ENCODE assay signal across 23 cellular contexts in the genomic region with DNA sequence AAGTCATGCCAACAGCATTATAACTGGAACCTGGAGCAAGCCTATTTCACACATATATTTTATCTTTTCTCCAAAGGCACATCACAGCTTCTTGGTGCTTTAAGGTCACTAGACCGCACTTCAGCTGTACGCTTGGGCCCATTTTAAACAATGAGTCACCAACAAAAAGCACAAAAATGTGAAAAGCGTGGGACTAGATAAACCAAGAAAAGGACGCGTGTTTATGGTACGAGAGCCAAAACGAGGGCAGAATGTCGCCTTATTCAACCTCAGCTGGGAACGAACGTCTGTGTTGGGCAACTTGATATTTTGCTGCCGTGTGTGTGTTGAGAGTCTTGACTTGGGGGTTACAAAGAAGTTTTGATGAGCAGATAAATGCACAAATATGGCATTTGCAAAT. TPM values are rescaled to one million over a fixed set of nuclear protein-coding genes. Genes with fewer than 3 reads are reported as not detected.
A peak's percentile ranks its signal among the peaks of the same experiment; 100 is the strongest.
DNase-seq lines count a peak whose midpoint lies in the region; ATAC-seq, FAIRE-seq and TF ChIP-seq lines count a peak whose summit lies in the region.
"Had no signal": no experiment of that assay in that cellular context is flagged by ENCODE, and none has a peak within 500 bp of the region (broad histone marks: within the 10 kb centered on the region; RNA-seq: fewer than 3 reads in every experiment).

No MANE protein-coding gene starts in this region.

- H3K9me3 ChIP-seq in K562 (replicated peaks; ENCODE audit: control insufficient read depth, insufficient read depth, low read depth, low read length) (no peaks in the 10 kb centered on the region), trophoblast cell (ENCODE audit: insufficient read depth, low read depth, low read length) (no peaks in the 10 kb centered on the region)
- H3K9me3 ChIP-seq: psoas muscle had no signal

- H2BK120ac ChIP-seq in trophoblast cell (ENCODE audit: insufficient read depth, low read length, poor library complexity): no peak overlapping the region

- no peak overlapping the region for H4K8ac ChIP-seq in trophoblast cell (ENCODE audit: low read depth, low read length)

- H3K27me3 ChIP-seq in K562 (ENCODE audit: control insufficient read depth in 2 of 2, insufficient read depth in 2 of 2, low read length in 2 of 2) (no peaks in the 10 kb centered on the region), trophoblast cell (ENCODE audit: insufficient read depth, low read length) (no peaks in the 10 kb centered on the region)

- POLR2A ChIA-PET in K562 (lab: Yijun Ruan, JAX): interaction anchor here (0.6 to 0.9 kb wide), 2 partner anchors 18 to 241 kb away, joined by 3 to 5 read pairs; no protein-coding TSS in a partner anchor

- WGBS in K562 (ENCODE audit: insufficient coverage, low coverage, missing lambda C conversion rate): 44% methylated on average over 11 of the region's 11 CpGs
- WGBS in trophoblast cell (ENCODE audit: extremely low coverage, insufficient coverage, insufficient read length): no CpG with 5 or more reads among the region's 11 CpGs

- H3K9ac ChIP-seq in K562 (ENCODE audit: insufficient read depth in 1 of 2, low read depth in 2 of 2, low read length in 2 of 2): no peak overlapping the region
- H3K9ac ChIP-seq in trophoblast cell (ENCODE audit: low read length): no peak overlapping the region

- H4K91ac ChIP-seq in trophoblast cell (ENCODE audit: low read depth, low read length): no peak overlapping the region

- no peak for TF ChIP-seq EP300 in K562 (IDR thresholded peaks at IDR 0.05; ENCODE audit: low read length)

- H2BK12ac ChIP-seq in trophoblast cell (ENCODE audit: low read length): no peak overlapping the region

- no peak overlapping the region for H3K14ac ChIP-seq in trophoblast cell (ENCODE audit: low read length)

- ATAC-seq in K562 (no peak), HG02678 (IDR thresholded peaks at IDR 0.05; ENCODE audit: unreplicated experiment) (no peak)
- ATAC-seq: psoas muscle had no signal

- TF ChIP-seq CTCF in K562 (IDR thresholded peaks at IDR 0.05 in 2 of 3, conservative IDR thresholded peaks at IDR 0.05 in 1 of 3; ENCODE audit: insufficient read depth in 2 of 3, low read depth in 1 of 3, low read length in 3 of 3): no peak

- DNase-seq in H4 (ENCODE audit: low spot score): peak; percentile 92
- no peak for DNase-seq in K562 (ENCODE audit: extremely low read depth in 1 of 4, low spot score in 3 of 4)
- DNase-seq in fibroblast of peridontal ligament (ENCODE audit: extremely low read depth): peak; percentile 77
- peak; percentile 18 to 66 for DNase-seq in trophoblast cell
- no peak for DNase-seq in SW 1271 (lab: John Stamatoyannopoulos, UW)
- DNase-seq in 8988T: no peak
- no peak for DNase-seq in NCI-H2081 (lab: John Stamatoyannopoulos, UW)
- DNase-seq: activated CD4-positive, alpha-beta T cell treated with anti-CD3 and anti-CD28 coated beads, Interleukin-2, amount 50 U/mL, for 1 hour; activated naive CD4-positive, alpha-beta T cell treated with anti-CD3 and anti-CD28 coated beads, Interleukin-2, amount 10 ng/mL, durations not matched to agents 7 days and 5 days; C1 segment of cervical spinal cord; DMS79 treated with DMSO at 0.1 percent for 48 hours; erythroblast; H9; NCI-H1105; NCI-H2029; NCI-H226; psoas muscle had no signal

- FAIRE-seq in K562 (lab: Jason Lieb, UNC): peak; percentile 23
- FAIRE-seq: GM12891, urothelium cell line had no signal

- H3K79me1 ChIP-seq in trophoblast cell (ENCODE audit: low read length): no peaks in the 10 kb centered on the region

- H3K36me3 ChIP-seq in K562 (ENCODE audit: control insufficient read depth, insufficient read depth, low read length) (peaks cover 21% of the 10 kb centered on the region; the same call in 2 of the 3 replicates), trophoblast cell (ENCODE audit: control insufficient read depth in 1 of 2, insufficient read depth in 2 of 2, low read length in 2 of 2) (peaks cover 42 to 43% of the 10 kb centered on the region in 2 experiments)

- TF ChIP-seq POLR2A in K562 (conservative IDR thresholded peaks at IDR 0.05): no peak

- no peak overlapping the region for H3K27ac ChIP-seq in K562 (ENCODE audit: extremely low read depth, low read depth, low read length)
- H3K27ac ChIP-seq in trophoblast cell (ENCODE audit: low read depth, low read length): no peak overlapping the region
- H3K27ac ChIP-seq: HL-60, psoas muscle had no signal

- H3K18ac ChIP-seq in trophoblast cell (ENCODE audit: low read length): no peak overlapping the region

- no peaks in the 10 kb centered on the region for H3K79me2 ChIP-seq in K562 (ENCODE audit: control insufficient read depth, insufficient read depth, low read length)
- no peaks in the 10 kb centered on the region for H3K79me2 ChIP-seq in trophoblast cell (ENCODE audit: control insufficient read depth, insufficient read depth, low read length, poor library complexity)

- no peaks in the 10 kb centered on the region for H3K9me1 ChIP-seq in K562 (ENCODE audit: control insufficient read depth, insufficient read depth, low read length)

- H2BK5ac ChIP-seq in trophoblast cell (ENCODE audit: low read depth, low read length, poor library complexity): no peak overlapping the region

- peaks cover 0 to 9% of the 10 kb centered on the region in 2 experiments; a peak in 2 of 5 replicates for H3K4me1 ChIP-seq in K562 (replicated peaks in 1 of 2; ENCODE audit: control insufficient read depth in 2 of 2, insufficient read depth in 2 of 2, low read length in 2 of 2)
- H3K4me1 ChIP-seq in trophoblast cell (ENCODE audit: control insufficient read depth in 1 of 2, insufficient read depth in 2 of 2, low read length in 2 of 2): no peaks in the 10 kb centered on the region
- H3K4me1 ChIP-seq: psoas muscle had no signal

- no peak overlapping the region for H3K23ac ChIP-seq in trophoblast cell (ENCODE audit: low read length)

- in situ Hi-C loops in K562 (cut with MboI): no loop called here

- intact Hi-C loops in K562 (cut with micrococcal nuclease): no loop called here

- H3K4me3 ChIP-seq in K562: no peak overlapping the region
- H3K4me3 ChIP-seq in trophoblast cell (ENCODE audit: low read depth, low read length): no peak overlapping the region
- H3K4me3 ChIP-seq: lung, psoas muscle had no signal

- H2AK5ac ChIP-seq in trophoblast cell (ENCODE audit: low read length): no peak overlapping the region

- H3K4me2 ChIP-seq in K562 (ENCODE audit: insufficient read depth, low read length): no peak overlapping the region
- no peak overlapping the region for H3K4me2 ChIP-seq in trophoblast cell (ENCODE audit: low read length)

- H3K4ac ChIP-seq in trophoblast cell (ENCODE audit: low read depth, low read length): no peak overlapping the region

- H4K20me1 ChIP-seq in K562 (replicated peaks; ENCODE audit: control insufficient read depth, insufficient read depth, low read length): no peaks in the 10 kb centered on the region

- BruUV-seq in K562 (replicated peaks; lab: Mats Ljungman, UMichigan): no TSS peak

- H2AFZ ChIP-seq in K562 (ENCODE audit: low read depth, low read length) (no peak overlapping the region), trophoblast cell (ENCODE audit: insufficient read depth, low read length, poor library complexity) (no peak overlapping the region)

- no peak overlapping the region for H4K12ac ChIP-seq in trophoblast cell (ENCODE audit: low read depth, low read length)

- CTCF ChIA-PET in K562 (lab: Yijun Ruan, JAX; ENCODE audit: low intra/inter-chr PET ratio): no interaction called here

- no peak for TF ChIP-seq RAD21 in K562 (CRISPR knock-in tag; conservative IDR thresholded peaks at IDR 0.05 in 1 of 2, IDR thresholded peaks at IDR 0.05 in 1 of 2)

TF ChIP-seq in K562, 482 proteins besides CTCF, POLR2A, EP300 and RAD21 (continues in another document):
- peak; percentile 24; the same call in 1 of the 2 replicates for TF ChIP-seq CBFA2T3 (IDR thresholded peaks at IDR 0.05)

RNA-seq across cellular contexts. Expression of a gene that starts 9.2 kb away (rescaled TPM):
- total RNA-seq in H4 (2014; rRNA removed; shearing (Covaris generic)): 16.9 and 19.9 TPM in 2 replicates
- total RNA-seq in K562 (2011; cell fraction: chromatin; rRNA removed; ENCODE audit: low replicate concordance): 11.5 and 24.1 TPM in 2 replicates
- total RNA-seq in K562 (2011; cell fraction: nucleolus; rRNA removed): 15.1 and 17.2 TPM in 2 replicates
- 13.1 and 17.8 TPM in 2 replicates for total RNA-seq in K562 (2011; cell fraction: nucleoplasm; rRNA removed)
- total RNA-seq in K562 (2014; rRNA removed) (4.3 and 5.9 TPM in 2 replicates), K562 (2014; rRNA removed; fragmentation: Illumina TruSeq; extraction: Trizol) (1.6 and 1.8 TPM in 2 replicates), K562 (2015; rRNA removed; fragmentation: Illumina TruSeq; extraction: Trizol) (1.8 and 2.3 TPM in 2 replicates), K562 (2021) (26.3 and 32.2 TPM in 2 replicates)
- polyA plus RNA-seq in K562 (2011; rRNA removed) (3.0 and 9.6 TPM in 2 replicates), K562 (2014; fragmentation: Illumina TruSeq; extraction: Trizol) (14.7 and 15.3 TPM in 2 replicates), K562 (2014; fragmentation: Nextera tagmentation; extraction: Ambion mirVana) (1 to 10 TPM; 1.7 to 2.1 TPM), K562 (2014; rRNA removed) (7.5 and 9.0 TPM in 2 replicates)
- 6.5 and 11.7 TPM in 2 replicates for polyA plus RNA-seq in K562 (2011; cell fraction: cytosol; rRNA removed)
- 5.3 and 11.9 TPM in 2 replicates for polyA plus RNA-seq in K562 (2011; cell fraction: nucleus; rRNA removed)
- polyA plus RNA-seq in K562 (2012): 20.4 and 23.6 TPM in 2 replicates
- 4.3 and 4.9 TPM in 2 replicates for polyA minus RNA-seq in K562 (2011; rRNA and poly(A)+ RNA removed)
- 31.8 and 37.0 TPM in 2 replicates for polyA minus RNA-seq in K562 (2011; cell fraction: cytosol; rRNA and poly(A)+ RNA removed)
- 7.6 and 8.9 TPM in 2 replicates for polyA minus RNA-seq in K562 (2011; cell fraction: nucleus; rRNA and poly(A)+ RNA removed)
- 47.6 and 50.3 TPM in 2 replicates for polyA plus RNA-seq in trophoblast cell (2013)
- total RNA-seq: OCI-LY7 had no signal

RNA-seq across cellular contexts. Expression of a gene that starts 41.3 kb away (rescaled TPM):
- 52.2 and 67.8 TPM in 2 replicates for total RNA-seq in H4 (2014; rRNA removed; shearing (Covaris generic))
- total RNA-seq in K562 (2011; cell fraction: chromatin; rRNA removed; ENCODE audit: low replicate concordance): 71.9 and 141 TPM in 2 replicates
- total RNA-seq in K562 (2011; cell fraction: nucleolus; rRNA removed): 125 and 129 TPM in 2 replicates
- total RNA-seq in K562 (2011; cell fraction: nucleoplasm; rRNA removed): 105 and 135 TPM in 2 replicates
- total RNA-seq in K562 (2014; rRNA removed) (254 and 304 TPM in 2 replicates), K562 (2014; rRNA removed; fragmentation: Illumina TruSeq; extraction: Trizol) (97.1 and 111 TPM in 2 replicates), K562 (2015; rRNA removed; fragmentation: Illumina TruSeq; extraction: Trizol) (139 and 145 TPM in 2 replicates), K562 (2021) (207 and 231 TPM in 2 replicates)
- polyA plus RNA-seq in K562 (2011; rRNA removed) (146 and 189 TPM in 2 replicates), K562 (2014; fragmentation: Illumina TruSeq; extraction: Trizol) (113 and 268 TPM in 2 replicates), K562 (2014; fragmentation: Nextera tagmentation; extraction: Ambion mirVana) (1 to 10 TPM; 6.5 to 7.0 TPM), K562 (2014; rRNA removed) (257 and 274 TPM in 2 replicates)
- polyA plus RNA-seq in K562 (2011; cell fraction: cytosol; rRNA removed): 121 and 183 TPM in 2 replicates
- polyA plus RNA-seq in K562 (2011; cell fraction: nucleus; rRNA removed): 86.3 and 109 TPM in 2 replicates
- 423 and 620 TPM in 2 replicates for polyA plus RNA-seq in K562 (2012)
- polyA minus RNA-seq in K562 (2011; rRNA and poly(A)+ RNA removed): 48.0 and 49.6 TPM in 2 replicates
- polyA minus RNA-seq in K562 (2011; cell fraction: cytosol; rRNA and poly(A)+ RNA removed): 107 and 130 TPM in 2 replicates
- polyA minus RNA-seq in K562 (2011; cell fraction: nucleus; rRNA and poly(A)+ RNA removed): 35.7 and 49.4 TPM in 2 replicates
- polyA plus RNA-seq in trophoblast cell (2013): 244 and 253 TPM in 2 replicates

Comparison
In these comparisons a context has a peak if more than half of its experiments do, and no peak if none do; other contexts are left out.
1. DNase-seq: peak in H4 (single experiment), fibroblast of peridontal ligament (single experiment) and trophoblast cell (2 of 2); none in K562 (0 of 4), SW 1271 (0 of 2), 8988T (single experiment) and NCI-H2081 (0 of 2).